ENCODE assay signal across 1 cellular context in genomic region chr17:27575100-27575911, GRCh38.
TF ChIP-seq lines count a peak whose summit lies in the region.

No MANE protein-coding gene starts in this region.

TF ChIP-seq in K562, 482 proteins besides CTCF, POLR2A, EP300 and RAD21 (continues in another document):
- peak; percentile 87; the same call in 1 of the 2 replicates for TF ChIP-seq PHB (CRISPR knock-in tag; IDR thresholded peaks at IDR 0.05)
- TF ChIP-seq ATF2 (CRISPR knock-in tag; IDR thresholded peaks at IDR 0.05): no peak
- TF ChIP-seq RNF219 (CRISPR knock-in tag; IDR thresholded peaks at IDR 0.05): 0 out of 2 replicates have a peak, but pooled peaks have one; percentile 14
- peak; percentile 96 for TF ChIP-seq PTTG1 (tag; IDR thresholded peaks at IDR 0.05; ENCODE audit: low read depth)
- TF ChIP-seq ZC3H11A (IDR thresholded peaks at IDR 0.05; ENCODE audit: low read depth, low read length): no peak
- peak; percentile 69 for TF ChIP-seq RFX1 (IDR thresholded peaks at IDR 0.05)
- TF ChIP-seq FOXJ2 (tag; IDR thresholded peaks at IDR 0.05): no peak
- TF ChIP-seq NR2C1 (IDR thresholded peaks at IDR 0.05): no peak
- TF ChIP-seq NR2C1 (tag; IDR thresholded peaks at IDR 0.05): peak; percentile 95
- TF ChIP-seq MXI1 (IDR thresholded peaks at IDR 0.05; ENCODE audit: low read depth, low read length): no peak
- no peak for TF ChIP-seq ZNF318 (IDR thresholded peaks at IDR 0.05; ENCODE audit: borderline replicate concordance in 1 of 2, low read depth in 1 of 2)
- no peak for TF ChIP-seq SIN3A (IDR thresholded peaks at IDR 0.05; ENCODE audit: borderline replicate concordance in 2 of 2, control insufficient read depth in 1 of 2, low read depth in 2 of 2, low read length in 2 of 2)
- TF ChIP-seq CBX3 (IDR thresholded peaks at IDR 0.05; ENCODE audit: borderline replicate concordance in 1 of 2, low read length in 2 of 2): no peak
- TF ChIP-seq ZNF184 (CRISPR knock-in tag; IDR thresholded peaks at IDR 0.05): no peak
- peak; percentile 90 for TF ChIP-seq ZNF445 (CRISPR knock-in tag; IDR thresholded peaks at IDR 0.05; ENCODE audit: low read depth)
- TF ChIP-seq CGGBP1 (CRISPR knock-in tag; IDR thresholded peaks at IDR 0.05): no peak
- no peak for TF ChIP-seq NFIC (IDR thresholded peaks at IDR 0.05)
- TF ChIP-seq ZNF766 (CRISPR knock-in tag; conservative IDR thresholded peaks at IDR 0.05): peak; percentile 96
- peak; percentile 97 for TF ChIP-seq ZNF197 (CRISPR knock-in tag; IDR thresholded peaks at IDR 0.05; ENCODE audit: low read depth)
- no peak for TF ChIP-seq ZKSCAN1 (IDR thresholded peaks at IDR 0.05; ENCODE audit: low read depth, low read length)
- no peak for TF ChIP-seq ARID4B (CRISPR knock-in tag; IDR thresholded peaks at IDR 0.05)
- TF ChIP-seq ILK (tag; IDR thresholded peaks at IDR 0.05; ENCODE audit: borderline replicate concordance, low read depth): peak; percentile 92
- no peak for TF ChIP-seq ZNF431 (CRISPR knock-in tag; IDR thresholded peaks at IDR 0.05)
- TF ChIP-seq HNRNPL (IDR thresholded peaks at IDR 0.05; ENCODE audit: low read depth, low read length): peak; percentile 38; the same call in 1 of the 2 replicates
- TF ChIP-seq ZNF175 (CRISPR knock-in tag; IDR thresholded peaks at IDR 0.05; ENCODE audit: low read depth): peak; percentile 92
- no peak for TF ChIP-seq NR2C2 (CRISPR knock-in tag; IDR thresholded peaks at IDR 0.05)
- peak; percentile 87 for TF ChIP-seq NR2C2 (tag; IDR thresholded peaks at IDR 0.05)
- TF ChIP-seq TCF3 (CRISPR knock-in tag; IDR thresholded peaks at IDR 0.05): no peak
- no peak for TF ChIP-seq CSDE1 (IDR thresholded peaks at IDR 0.05)
- no peak for TF ChIP-seq MTA1 (IDR thresholded peaks at IDR 0.05; ENCODE audit: borderline replicate concordance)
- no peak for TF ChIP-seq ZEB2 (IDR thresholded peaks at IDR 0.05)
- TF ChIP-seq HLTF (IDR thresholded peaks at IDR 0.05): no peak
- TF ChIP-seq POU5F1 (IDR thresholded peaks at IDR 0.05; ENCODE audit: borderline replicate concordance, low read depth, low read length, partially characterized antibody): no peak
- no peak for TF ChIP-seq BRF2 (IDR thresholded peaks at IDR 0.05; ENCODE audit: borderline replicate concordance, insufficient read depth, insufficient read length)
- TF ChIP-seq RBM25 (IDR thresholded peaks at IDR 0.05; ENCODE audit: low read depth, low read length, severe bottlenecking): no peak
- TF ChIP-seq E2F8 (IDR thresholded peaks at IDR 0.05; ENCODE audit: low read depth, partially characterized antibody): no peak
- peak; percentile 96 for TF ChIP-seq BACH1 (tag; IDR thresholded peaks at IDR 0.05)
- TF ChIP-seq DACH1 (IDR thresholded peaks at IDR 0.05; ENCODE audit: partially characterized antibody): no peak
- TF ChIP-seq NFXL1 (CRISPR knock-in tag; IDR thresholded peaks at IDR 0.05): peak; percentile 93
- TF ChIP-seq ZNF77 (CRISPR knock-in tag; IDR thresholded peaks at IDR 0.05): no peak
- TF ChIP-seq ZNF24 (IDR thresholded peaks at IDR 0.05): no peak
- no peak for TF ChIP-seq CCNT2 (IDR thresholded peaks at IDR 0.05; ENCODE audit: borderline replicate concordance, extremely low read depth, insufficient read length, low read depth, low read length)
- peak; percentile 53; the same call in 1 of the 2 replicates for TF ChIP-seq ZNF23 (CRISPR knock-in tag; IDR thresholded peaks at IDR 0.05)
- no peak for TF ChIP-seq ZC3H8 (IDR thresholded peaks at IDR 0.05)
- no peak for TF ChIP-seq CAMTA2 (CRISPR knock-in tag; conservative IDR thresholded peaks at IDR 0.05)
